In genomic region chr5:157328277-157328912, GRCh38 we compare ENCODE assay signal across 8 cellular contexts.
DNase-seq lines count a peak whose midpoint lies in the region; ATAC-seq and TF ChIP-seq lines count a peak whose summit lies in the region.

No MANE protein-coding gene starts in this region.

- intact Hi-C loops in lower lobe of right lung (cut with DNase I) = no loop called here

- peak; percentile 76 for TF ChIP-seq CTCF in WTC11 (IDR thresholded peaks at IDR 0.05)
- TF ChIP-seq CTCF in lower lobe of right lung (IDR thresholded peaks at IDR 0.05) = peak; percentile 84

- peak; percentile 95 for ATAC-seq in GM18907 (IDR thresholded peaks at IDR 0.05; ENCODE audit: unreplicated experiment)
- peak; percentile 82 for ATAC-seq in HG03135 (IDR thresholded peaks at IDR 0.05; ENCODE audit: unreplicated experiment)
- peak; percentile 98 for ATAC-seq in WTC11
- peak; percentile 95 to 96 for ATAC-seq in lower lobe of right lung

- H3K27me3 ChIP-seq in BLaER1 (no peaks in the 10 kb centered on the region), lower lobe of right lung (ENCODE audit: low read depth) (no peaks in the 10 kb centered on the region)

- peaks cover 69% of the 10 kb centered on the region for H3K36me3 Mint-ChIP-seq in WTC11

- peak overlapping the region; percentile 69 for H3K27ac ChIP-seq in BLaER1
- no peak overlapping the region for H3K27ac ChIP-seq in lower lobe of right lung

- H3K9me3 Mint-ChIP-seq in WTC11 = no peaks in the 10 kb centered on the region

- H3K4me1 ChIP-seq in BLaER1 (peaks cover 31% of the 10 kb centered on the region), lower lobe of right lung (no peaks in the 10 kb centered on the region)

- peaks cover 84% of the 10 kb centered on the region for H3K36me3 ChIP-seq in BLaER1
- peaks cover 37% of the 10 kb centered on the region for H3K36me3 ChIP-seq in lower lobe of right lung

- CTCF ChIA-PET in WTC11 (lab: Charles Lee) = interaction anchor here (0.5 to 2.6 kb wide), 39 partner anchors 8 to 417 kb away, joined by 3 to 35 read pairs (median 4); partner anchors contain the start of genes LSM11 and MED7

- no peak overlapping the region for H3K4me3 Mint-ChIP-seq in WTC11

- H3K9me3 ChIP-seq in BLaER1 (no peaks in the 10 kb centered on the region), lower lobe of right lung (no peaks in the 10 kb centered on the region)

- H3K9ac ChIP-seq in BLaER1 = peak overlapping the region; percentile 58; the same call in 1 of the 2 replicates

- H3K27ac Mint-ChIP-seq in WTC11 = no peak overlapping the region

- peak overlapping the region; percentile 62 for H3K4me2 ChIP-seq in BLaER1

- POLR2A ChIA-PET in WTC11 (lab: Charles Lee) = no interaction called here

- peaks cover 43% of the 10 kb centered on the region for H4K20me1 ChIP-seq in BLaER1

- no peaks in the 10 kb centered on the region for H3K4me1 Mint-ChIP-seq in WTC11

- no peaks in the 10 kb centered on the region for H3K27me3 Mint-ChIP-seq in WTC11 (ENCODE audit: low read depth)

- peak; percentile 75 for DNase-seq in NCI-H2196 treated with DMSO at 0.1 percent for 48 hours (lab: John Stamatoyannopoulos, UW; ENCODE audit: unreplicated experiment)
- peak; percentile 45 for DNase-seq in WTC11 (ENCODE audit: low spot score)
- DNase-seq in dedifferentiated amniotic fluid mesenchymal stem cell (ENCODE audit: extremely low spot score) = peak; percentile 87
- peak; percentile 63 for DNase-seq in lower lobe of right lung
- DNase-seq in stimulated activated CD4-positive, alpha-beta T cell treated with anti-CD3 and anti-CD28 coated beads, TNF-alpha, amount 100 ng/mL, for 48 hours (ENCODE audit: low read depth in 3 of 3) = peak in 2 of 3 donors; percentile 43 to 61

- H3K4me3 ChIP-seq in BLaER1 (no peak overlapping the region), lower lobe of right lung (no peak overlapping the region)

TF ChIP-seq in WTC11, 78 proteins besides CTCF, POLR2A, EP300 and RAD21:
- TF ChIP-seq ZNF416 (CRISPR knock-in tag; IDR thresholded peaks at IDR 0.05) = no peak
- TF ChIP-seq SP1 (CRISPR knock-in tag; conservative IDR thresholded peaks at IDR 0.05) = no peak; the same call in 1 of the 2 replicates
- no peak for TF ChIP-seq CBFB (CRISPR knock-in tag; IDR thresholded peaks at IDR 0.05; ENCODE audit: low read depth)
- no peak for TF ChIP-seq HMGA2 (CRISPR knock-in tag; IDR thresholded peaks at IDR 0.05)
- TF ChIP-seq MAX (CRISPR knock-in tag; IDR thresholded peaks at IDR 0.05) = no peak
- TF ChIP-seq FOXP1 (CRISPR knock-in tag; IDR thresholded peaks at IDR 0.05; ENCODE audit: borderline replicate concordance) = no peak
- no peak for TF ChIP-seq AR (CRISPR knock-in tag; IDR thresholded peaks at IDR 0.05)
- TF ChIP-seq GTF2I (CRISPR knock-in tag; conservative IDR thresholded peaks at IDR 0.05) = no peak
- TF ChIP-seq CREM (CRISPR knock-in tag; IDR thresholded peaks at IDR 0.05) = no peak
- no peak for TF ChIP-seq HMGXB4 (CRISPR knock-in tag; IDR thresholded peaks at IDR 0.05)
- no peak for TF ChIP-seq MXD4 (CRISPR knock-in tag; IDR thresholded peaks at IDR 0.05; ENCODE audit: borderline replicate concordance)
- TF ChIP-seq CREB1 (CRISPR knock-in tag; IDR thresholded peaks at IDR 0.05) = no peak
- no peak for TF ChIP-seq MYBL2 (CRISPR knock-in tag; IDR thresholded peaks at IDR 0.05)
- no peak for TF ChIP-seq ZBTB43 (CRISPR knock-in tag; IDR thresholded peaks at IDR 0.05)
- TF ChIP-seq ZNF281 (CRISPR knock-in tag; IDR thresholded peaks at IDR 0.05) = no peak
- no peak for TF ChIP-seq ZNF219 (CRISPR knock-in tag; IDR thresholded peaks at IDR 0.05; ENCODE audit: borderline replicate concordance)
